16 cellular contexts compared by ENCODE assay signal in the genomic region with DNA sequence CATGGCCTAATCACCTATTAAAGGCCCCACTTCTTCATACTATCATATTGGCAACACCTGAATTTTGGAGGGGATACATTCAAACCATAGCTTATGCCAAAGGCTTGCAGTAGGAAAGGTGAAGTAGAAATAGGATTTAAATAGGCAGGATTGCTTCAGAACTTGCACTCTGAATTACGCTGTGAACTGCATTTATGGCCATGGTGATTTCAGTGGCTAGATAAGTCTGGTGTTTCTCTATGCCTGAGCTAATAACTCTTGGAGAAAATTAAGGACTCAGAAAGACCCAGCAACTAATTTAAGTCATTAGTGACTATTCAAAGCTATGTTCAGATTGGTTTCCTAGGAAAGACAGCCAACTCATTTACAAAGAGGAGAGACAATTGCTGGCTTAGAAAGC. TPM values are rescaled to one million over a fixed set of nuclear protein-coding genes. Genes with fewer than 3 reads are reported as not detected.
A peak's percentile ranks its signal among the peaks of the same experiment; 100 is the strongest.
DNase-seq lines count a peak whose midpoint lies in the region; ATAC-seq and TF ChIP-seq lines count a peak whose summit lies in the region.
"Had no signal": no experiment of that assay in that cellular context is flagged by ENCODE, and none has a peak within 500 bp of the region (broad histone marks: within the 10 kb centered on the region; RNA-seq: fewer than 3 reads in every experiment).

No MANE protein-coding gene starts in this region.

- H3K27me3 ChIP-seq in sigmoid colon: no peaks in the 10 kb centered on the region

- no peaks in the 10 kb centered on the region for H3K36me3 ChIP-seq in sigmoid colon

- TF ChIP-seq POLR2A in sigmoid colon (IDR thresholded peaks at IDR 0.05): no peak

- H3K4me1 Mint-ChIP-seq in brain: peaks cover 45% of the 10 kb centered on the region
- H3K4me1 Mint-ChIP-seq in activated T-helper 17 cell treated with anti-CD3 and anti-CD28 coated beads, Interleukin-2, amount 50 U/mL, for 72 hours: no peaks in the 10 kb centered on the region
- H3K4me1 Mint-ChIP-seq: CD8-positive, alpha-beta memory T cell had no signal

- H3K4me3 Mint-ChIP-seq in brain: no peak overlapping the region
- H3K4me3 Mint-ChIP-seq in activated T-helper 17 cell treated with anti-CD3 and anti-CD28 coated beads, Interleukin-2, amount 50 U/mL, for 72 hours: no peak overlapping the region
- H3K4me3 Mint-ChIP-seq: CD8-positive, alpha-beta memory T cell; IgD-negative memory B cell had no signal

- no peak overlapping the region for H3K4me3 ChIP-seq in sigmoid colon
- H3K4me3 ChIP-seq: A549 had no signal

- no peaks in the 10 kb centered on the region for H3K36me3 Mint-ChIP-seq in brain
- H3K36me3 Mint-ChIP-seq in activated T-helper 17 cell treated with anti-CD3 and anti-CD28 coated beads, Interleukin-2, amount 50 U/mL, for 72 hours (ENCODE audit: low read depth): no peaks in the 10 kb centered on the region
- H3K36me3 Mint-ChIP-seq: CD8-positive, alpha-beta memory T cell; IgD-negative memory B cell had no signal

- H3K27ac ChIP-seq in caudate nucleus (ENCODE audit: low read depth, low read length) (no peak overlapping the region), sigmoid colon (peak overlapping the region in 1 of 4 donors; percentile 27)
- H3K27ac ChIP-seq: A549 had no signal

- ATAC-seq in activated T-helper 17 cell treated with anti-CD3 and anti-CD28 coated beads, Interleukin-2, amount 50 U/mL, for 72 hours (replicated peaks): no peak
- ATAC-seq: A549, HCT116 had no signal

- intact Hi-C loops in sigmoid colon (cut with DNase I): no loop called here

- H3K9me3 ChIP-seq in sigmoid colon: no peaks in the 10 kb centered on the region
- H3K9me3 ChIP-seq: A549 had no signal

- no peak for TF ChIP-seq CTCF in brain (conservative IDR thresholded peaks at IDR 0.05)
- no peak for TF ChIP-seq CTCF in sigmoid colon (IDR thresholded peaks at IDR 0.05)

- peaks cover 4% of the 10 kb centered on the region for H3K27me3 Mint-ChIP-seq in brain
- H3K27me3 Mint-ChIP-seq in activated T-helper 17 cell treated with anti-CD3 and anti-CD28 coated beads, Interleukin-2, amount 50 U/mL, for 72 hours: peaks cover 13% of the 10 kb centered on the region

- TF ChIP-seq EP300 in sigmoid colon (IDR thresholded peaks at IDR 0.05): no peak

- peak overlapping the region in 4 of 5 experiments; percentile 25 to 85 (median 44) for H3K27ac Mint-ChIP-seq in brain
- no peak overlapping the region for H3K27ac Mint-ChIP-seq in activated T-helper 17 cell treated with anti-CD3 and anti-CD28 coated beads, Interleukin-2, amount 50 U/mL, for 72 hours
- H3K27ac Mint-ChIP-seq: CD8-positive, alpha-beta memory T cell had no signal

- peaks cover 0 to 26% (median 6%) of the 10 kb centered on the region in 4 donors for H3K4me1 ChIP-seq in sigmoid colon

- H3K9me3 Mint-ChIP-seq in brain: peaks cover 0 to 7% (median 0%) of the 10 kb centered on the region in 5 experiments
- H3K9me3 Mint-ChIP-seq in activated T-helper 17 cell treated with anti-CD3 and anti-CD28 coated beads, Interleukin-2, amount 50 U/mL, for 72 hours: no peaks in the 10 kb centered on the region
- H3K9me3 Mint-ChIP-seq: CD8-positive, alpha-beta memory T cell; IgD-negative memory B cell had no signal

- WGBS in sigmoid colon, 2 donors: 29 to 82% methylated on average over 1 of the region's 1 CpG

- DNase-seq in midbrain (lab: John Stamatoyannopoulos, UW) (peak; percentile 23), putamen (ENCODE audit: low spot score) (peak; percentile 18), caudate nucleus (lab: John Stamatoyannopoulos, UW) (no peak), NCI-H510A treated with DMSO at 0.1 percent for 48 hours (lab: John Stamatoyannopoulos, UW) (no peak), sigmoid colon (no peak)
- DNase-seq: CD8-positive, alpha-beta memory T cell; DMS53; GF-D8 had no signal

RNA-seq across cellular contexts. Expression of gene KL, which starts 59.8 kb away (rescaled TPM):
- polyA plus RNA-seq in brain (ENCODE audit: insufficient read depth, low read depth, low replicate concordance): 0.19 TPM
- total RNA-seq in sigmoid colon: 1 to 10 TPM; 3.8 to 6.4 (median 5.7) TPM
- polyA plus RNA-seq in sigmoid colon: 1 to 10 TPM in 1 of 3 donors, under 1 TPM in 2; 0.23 to 1.2 (median 0.67) TPM
- under 1 TPM in 1 of 2 donors, not detected in 1; 0.08 TPM for total RNA-seq in activated T-helper 17 cell treated with anti-CD3 and anti-CD28 coated beads, Interleukin-2, amount 50 U/mL, for 72 hours
- total RNA-seq: HT1080 had no signal
- polyA plus RNA-seq: AG04450; BJ; CD8-positive, alpha-beta memory T cell; IgD-negative memory B cell had no signal

Comparison
In these comparisons a context has a peak if more than half of its experiments do, and no peak if none do; other contexts are left out.
1. DNase-seq: peak in midbrain (single experiment) and putamen (single experiment); none in caudate nucleus (0 of 61), NCI-H510A treated with DMSO at 0.1 percent for 48 hours (single experiment) and sigmoid colon (single experiment).
2. RNA of gene KL, which starts 59.8 kb away (total RNA-seq): 3.8 to 6.4 TPM in sigmoid colon; 0.08 TPM in activated T-helper 17 cell treated with anti-CD3 and anti-CD28 coated beads, Interleukin-2, amount 50 U/mL, for 72 hours; every median in the first group is over 4 times any median in the second.